1 cellular context compared by ENCODE assay signal in the genomic region with DNA sequence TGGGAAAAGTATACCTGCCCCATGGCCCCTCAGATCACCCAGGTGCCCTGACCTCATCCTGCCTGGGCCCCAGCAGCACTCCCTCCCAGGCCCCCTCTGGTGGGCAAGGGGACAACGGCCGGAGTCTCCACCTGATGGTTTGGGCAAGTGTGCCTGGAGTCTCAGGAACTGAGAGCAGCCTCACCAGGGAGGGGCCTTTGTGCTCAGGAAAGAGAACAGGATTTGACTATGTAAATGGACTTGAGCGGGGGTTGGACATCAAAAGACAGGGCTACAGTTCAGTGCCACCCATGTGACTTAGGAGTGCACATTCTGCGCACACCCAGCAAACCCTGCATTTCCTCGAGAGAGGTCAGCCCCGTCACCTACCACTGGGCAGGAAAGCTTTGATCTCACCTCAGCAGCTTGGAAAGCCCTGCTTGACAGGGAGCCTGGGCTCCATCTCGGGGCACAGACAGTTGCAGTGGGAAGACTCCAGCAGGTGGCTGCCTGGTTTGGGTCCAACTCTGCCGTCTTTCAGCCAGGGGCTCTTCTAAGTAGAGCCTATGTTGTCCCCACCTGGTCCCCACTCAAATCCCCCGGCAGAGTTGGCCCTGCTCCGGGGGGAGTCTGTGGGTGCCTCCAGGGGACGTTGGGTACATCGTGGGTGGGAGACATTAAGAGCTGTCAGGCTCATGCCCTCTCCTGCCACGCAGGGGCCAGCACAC.
TF ChIP-seq lines count a peak whose summit lies in the region.

No MANE protein-coding gene starts in this region.

TF ChIP-seq in HepG2, 621 proteins besides CTCF, POLR2A, EP300 and RAD21 (continued from another document and continues in another):
- TF ChIP-seq, protein P1, sequence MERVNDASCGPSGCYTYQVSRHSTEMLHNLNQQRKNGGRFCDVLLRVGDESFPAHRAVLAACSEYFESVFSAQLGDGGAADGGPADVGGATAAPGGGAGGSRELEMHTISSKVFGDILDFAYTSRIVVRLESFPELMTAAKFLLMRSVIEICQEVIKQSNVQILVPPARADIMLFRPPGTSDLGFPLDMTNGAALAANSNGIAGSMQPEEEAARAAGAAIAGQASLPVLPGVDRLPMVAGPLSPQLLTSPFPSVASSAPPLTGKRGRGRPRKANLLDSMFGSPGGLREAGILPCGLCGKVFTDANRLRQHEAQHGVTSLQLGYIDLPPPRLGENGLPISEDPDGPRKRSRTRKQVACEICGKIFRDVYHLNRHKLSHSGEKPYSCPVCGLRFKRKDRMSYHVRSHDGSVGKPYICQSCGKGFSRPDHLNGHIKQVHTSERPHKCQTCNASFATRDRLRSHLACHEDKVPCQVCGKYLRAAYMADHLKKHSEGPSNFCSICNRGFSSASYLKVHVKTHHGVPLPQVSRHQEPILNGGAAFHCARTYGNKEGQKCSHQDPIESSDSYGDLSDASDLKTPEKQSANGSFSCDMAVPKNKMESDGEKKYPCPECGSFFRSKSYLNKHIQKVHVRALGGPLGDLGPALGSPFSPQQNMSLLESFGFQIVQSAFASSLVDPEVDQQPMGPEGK (CRISPR knock-in tag; IDR thresholded peaks at IDR 0.05) = peak; percentile 87
- TF ChIP-seq SALL1 (CRISPR knock-in tag; IDR thresholded peaks at IDR 0.05) (peak; percentile 95), SOX6 (IDR thresholded peaks at IDR 0.05) (no peak), SOX6 (CRISPR knock-in tag; IDR thresholded peaks at IDR 0.05) (peak; percentile 95), FOXC1 (CRISPR knock-in tag; IDR thresholded peaks at IDR 0.05; ENCODE audit: borderline replicate concordance) (no peak), TAF15 (IDR thresholded peaks at IDR 0.05; ENCODE audit: low read depth, low read length, poor library complexity, severe bottlenecking) (peak; percentile 53), BRCA1 (CRISPR knock-in tag; IDR thresholded peaks at IDR 0.05) (no peak), SIX1 (CRISPR knock-in tag; IDR thresholded peaks at IDR 0.05; ENCODE audit: borderline replicate concordance) (0 out of 2 replicates have a peak, but pooled peaks have one; percentile 49), TRIM24 (CRISPR knock-in tag; IDR thresholded peaks at IDR 0.05) (no peak), ZNF569 (CRISPR knock-in tag; IDR thresholded peaks at IDR 0.05; ENCODE audit: borderline replicate concordance) (peak; percentile 69; the same call in 1 of the 2 replicates), ZNF547 (CRISPR knock-in tag; IDR thresholded peaks at IDR 0.05) (peak; percentile 91), KMT2B (CRISPR knock-in tag; IDR thresholded peaks at IDR 0.05) (peak; percentile 60), TEAD3 (CRISPR knock-in tag; optimal IDR thresholded peaks at IDR 0.05; ENCODE audit: borderline replicate concordance) (peak; percentile 89), ZFY (CRISPR knock-in tag; IDR thresholded peaks at IDR 0.05) (peak; percentile 31), ZNF383 (CRISPR knock-in tag; IDR thresholded peaks at IDR 0.05; ENCODE audit: borderline replicate concordance) (no peak), CENPX (CRISPR knock-in tag; IDR thresholded peaks at IDR 0.05) (no peak), ZNF3 (CRISPR knock-in tag; IDR thresholded peaks at IDR 0.05) (no peak), ZNF34 (CRISPR knock-in tag; IDR thresholded peaks at IDR 0.05; ENCODE audit: borderline replicate concordance) (no peak), TCF12 (IDR thresholded peaks at IDR 0.05) (no peak), TCF12 (CRISPR knock-in tag; IDR thresholded peaks at IDR 0.05) (no peak; the same call in 1 of the 2 replicates), SNRNP70 (IDR thresholded peaks at IDR 0.05; ENCODE audit: low read depth, low read length) (no peak), ZNF775 (CRISPR knock-in tag; IDR thresholded peaks at IDR 0.05; ENCODE audit: borderline replicate concordance) (no peak), BCL6 (CRISPR knock-in tag; IDR thresholded peaks at IDR 0.05) (peak; percentile 100), ZNF713 (CRISPR knock-in tag; IDR thresholded peaks at IDR 0.05) (no peak), KDM1A (CRISPR knock-in tag; IDR thresholded peaks at IDR 0.05) (0 out of 2 replicates have a peak, but pooled peaks have one; percentile 43), ZNF335 (CRISPR knock-in tag; IDR thresholded peaks at IDR 0.05) (peak; percentile 89), ZNF451 (CRISPR knock-in tag; IDR thresholded peaks at IDR 0.05) (peak; percentile 96), BORCS8-MEF2B (CRISPR knock-in tag; IDR thresholded peaks at IDR 0.05) (no peak; the same call in 1 of the 2 replicates), ZNF841 (CRISPR knock-in tag; IDR thresholded peaks at IDR 0.05; ENCODE audit: borderline replicate concordance) (no peak), TBX3 (IDR thresholded peaks at IDR 0.05; ENCODE audit: borderline replicate concordance) (peak; percentile 90; the same call in 1 of the 2 replicates), TGIF2 (CRISPR knock-in tag; IDR thresholded peaks at IDR 0.05) (peak; percentile 85; the same call in 1 of the 2 replicates), ZNF543 (CRISPR knock-in tag; IDR thresholded peaks at IDR 0.05) (no peak), KDM6A (CRISPR knock-in tag; IDR thresholded peaks at IDR 0.05; ENCODE audit: low read depth) (peak; percentile 52), HNRNPL (IDR thresholded peaks at IDR 0.05; ENCODE audit: low read depth, low read length) (peak; percentile 76)
- TF ChIP-seq, protein P2, sequence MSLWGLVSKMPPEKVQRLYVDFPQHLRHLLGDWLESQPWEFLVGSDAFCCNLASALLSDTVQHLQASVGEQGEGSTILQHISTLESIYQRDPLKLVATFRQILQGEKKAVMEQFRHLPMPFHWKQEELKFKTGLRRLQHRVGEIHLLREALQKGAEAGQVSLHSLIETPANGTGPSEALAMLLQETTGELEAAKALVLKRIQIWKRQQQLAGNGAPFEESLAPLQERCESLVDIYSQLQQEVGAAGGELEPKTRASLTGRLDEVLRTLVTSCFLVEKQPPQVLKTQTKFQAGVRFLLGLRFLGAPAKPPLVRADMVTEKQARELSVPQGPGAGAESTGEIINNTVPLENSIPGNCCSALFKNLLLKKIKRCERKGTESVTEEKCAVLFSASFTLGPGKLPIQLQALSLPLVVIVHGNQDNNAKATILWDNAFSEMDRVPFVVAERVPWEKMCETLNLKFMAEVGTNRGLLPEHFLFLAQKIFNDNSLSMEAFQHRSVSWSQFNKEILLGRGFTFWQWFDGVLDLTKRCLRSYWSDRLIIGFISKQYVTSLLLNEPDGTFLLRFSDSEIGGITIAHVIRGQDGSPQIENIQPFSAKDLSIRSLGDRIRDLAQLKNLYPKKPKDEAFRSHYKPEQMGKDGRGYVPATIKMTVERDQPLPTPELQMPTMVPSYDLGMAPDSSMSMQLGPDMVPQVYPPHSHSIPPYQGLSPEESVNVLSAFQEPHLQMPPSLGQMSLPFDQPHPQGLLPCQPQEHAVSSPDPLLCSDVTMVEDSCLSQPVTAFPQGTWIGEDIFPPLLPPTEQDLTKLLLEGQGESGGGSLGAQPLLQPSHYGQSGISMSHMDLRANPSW (CRISPR knock-in tag; IDR thresholded peaks at IDR 0.05; ENCODE audit: borderline replicate concordance) = peak; percentile 52; the same call in 1 of the 2 replicates
- TF ChIP-seq, protein P3, sequence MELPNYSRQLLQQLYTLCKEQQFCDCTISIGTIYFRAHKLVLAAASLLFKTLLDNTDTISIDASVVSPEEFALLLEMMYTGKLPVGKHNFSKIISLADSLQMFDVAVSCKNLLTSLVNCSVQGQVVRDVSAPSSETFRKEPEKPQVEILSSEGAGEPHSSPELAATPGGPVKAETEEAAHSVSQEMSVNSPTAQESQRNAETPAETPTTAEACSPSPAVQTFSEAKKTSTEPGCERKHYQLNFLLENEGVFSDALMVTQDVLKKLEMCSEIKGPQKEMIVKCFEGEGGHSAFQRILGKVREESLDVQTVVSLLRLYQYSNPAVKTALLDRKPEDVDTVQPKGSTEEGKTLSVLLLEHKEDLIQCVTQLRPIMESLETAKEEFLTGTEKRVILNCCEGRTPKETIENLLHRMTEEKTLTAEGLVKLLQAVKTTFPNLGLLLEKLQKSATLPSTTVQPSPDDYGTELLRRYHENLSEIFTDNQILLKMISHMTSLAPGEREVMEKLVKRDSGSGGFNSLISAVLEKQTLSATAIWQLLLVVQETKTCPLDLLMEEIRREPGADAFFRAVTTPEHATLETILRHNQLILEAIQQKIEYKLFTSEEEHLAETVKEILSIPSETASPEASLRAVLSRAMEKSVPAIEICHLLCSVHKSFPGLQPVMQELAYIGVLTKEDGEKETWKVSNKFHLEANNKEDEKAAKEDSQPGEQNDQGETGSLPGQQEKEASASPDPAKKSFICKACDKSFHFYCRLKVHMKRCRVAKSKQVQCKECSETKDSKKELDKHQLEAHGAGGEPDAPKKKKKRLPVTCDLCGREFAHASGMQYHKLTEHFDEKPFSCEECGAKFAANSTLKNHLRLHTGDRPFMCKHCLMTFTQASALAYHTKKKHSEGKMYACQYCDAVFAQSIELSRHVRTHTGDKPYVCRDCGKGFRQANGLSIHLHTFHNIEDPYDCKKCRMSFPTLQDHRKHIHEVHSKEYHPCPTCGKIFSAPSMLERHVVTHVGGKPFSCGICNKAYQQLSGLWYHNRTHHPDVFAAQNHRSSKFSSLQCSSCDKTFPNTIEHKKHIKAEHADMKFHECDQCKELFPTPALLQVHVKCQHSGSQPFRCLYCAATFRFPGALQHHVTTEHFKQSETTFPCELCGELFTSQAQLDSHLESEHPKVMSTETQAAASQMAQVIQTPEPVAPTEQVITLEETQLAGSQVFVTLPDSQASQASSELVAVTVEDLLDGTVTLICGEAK (IDR thresholded peaks at IDR 0.05) = no peak
- TF ChIP-seq, protein P3 (CRISPR knock-in tag; IDR thresholded peaks at IDR 0.05) = peak; percentile 30
- TF ChIP-seq, protein P4, sequence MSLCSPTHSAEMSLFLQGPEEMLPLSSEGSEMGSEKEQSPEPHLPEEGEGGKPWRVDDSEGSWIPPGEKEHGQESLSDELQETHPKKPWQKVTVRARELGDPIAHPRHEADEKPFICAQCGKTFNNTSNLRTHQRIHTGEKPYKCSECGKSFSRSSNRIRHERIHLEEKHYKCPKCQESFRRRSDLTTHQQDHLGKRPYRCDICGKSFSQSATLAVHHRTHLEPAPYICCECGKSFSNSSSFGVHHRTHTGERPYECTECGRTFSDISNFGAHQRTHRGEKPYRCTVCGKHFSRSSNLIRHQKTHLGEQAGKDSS (CRISPR knock-in tag; IDR thresholded peaks at IDR 0.05; ENCODE audit: borderline replicate concordance, low read depth) = peak; percentile 45; the same call in 1 of the 2 replicates
- TF ChIP-seq, protein P5, sequence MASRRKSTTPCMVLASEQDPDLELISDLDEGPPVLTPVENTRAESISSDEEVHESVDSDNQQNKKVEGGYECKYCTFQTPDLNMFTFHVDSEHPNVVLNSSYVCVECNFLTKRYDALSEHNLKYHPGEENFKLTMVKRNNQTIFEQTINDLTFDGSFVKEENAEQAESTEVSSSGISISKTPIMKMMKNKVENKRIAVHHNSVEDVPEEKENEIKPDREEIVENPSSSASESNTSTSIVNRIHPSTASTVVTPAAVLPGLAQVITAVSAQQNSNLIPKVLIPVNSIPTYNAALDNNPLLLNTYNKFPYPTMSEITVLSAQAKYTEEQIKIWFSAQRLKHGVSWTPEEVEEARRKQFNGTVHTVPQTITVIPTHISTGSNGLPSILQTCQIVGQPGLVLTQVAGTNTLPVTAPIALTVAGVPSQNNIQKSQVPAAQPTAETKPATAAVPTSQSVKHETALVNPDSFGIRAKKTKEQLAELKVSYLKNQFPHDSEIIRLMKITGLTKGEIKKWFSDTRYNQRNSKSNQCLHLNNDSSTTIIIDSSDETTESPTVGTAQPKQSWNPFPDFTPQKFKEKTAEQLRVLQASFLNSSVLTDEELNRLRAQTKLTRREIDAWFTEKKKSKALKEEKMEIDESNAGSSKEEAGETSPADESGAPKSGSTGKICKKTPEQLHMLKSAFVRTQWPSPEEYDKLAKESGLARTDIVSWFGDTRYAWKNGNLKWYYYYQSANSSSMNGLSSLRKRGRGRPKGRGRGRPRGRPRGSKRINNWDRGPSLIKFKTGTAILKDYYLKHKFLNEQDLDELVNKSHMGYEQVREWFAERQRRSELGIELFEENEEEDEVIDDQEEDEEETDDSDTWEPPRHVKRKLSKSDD (CRISPR knock-in tag; IDR thresholded peaks at IDR 0.05; ENCODE audit: low read depth) = peak; percentile 75; the same call in 1 of the 2 replicates
- TF ChIP-seq, protein P6, sequence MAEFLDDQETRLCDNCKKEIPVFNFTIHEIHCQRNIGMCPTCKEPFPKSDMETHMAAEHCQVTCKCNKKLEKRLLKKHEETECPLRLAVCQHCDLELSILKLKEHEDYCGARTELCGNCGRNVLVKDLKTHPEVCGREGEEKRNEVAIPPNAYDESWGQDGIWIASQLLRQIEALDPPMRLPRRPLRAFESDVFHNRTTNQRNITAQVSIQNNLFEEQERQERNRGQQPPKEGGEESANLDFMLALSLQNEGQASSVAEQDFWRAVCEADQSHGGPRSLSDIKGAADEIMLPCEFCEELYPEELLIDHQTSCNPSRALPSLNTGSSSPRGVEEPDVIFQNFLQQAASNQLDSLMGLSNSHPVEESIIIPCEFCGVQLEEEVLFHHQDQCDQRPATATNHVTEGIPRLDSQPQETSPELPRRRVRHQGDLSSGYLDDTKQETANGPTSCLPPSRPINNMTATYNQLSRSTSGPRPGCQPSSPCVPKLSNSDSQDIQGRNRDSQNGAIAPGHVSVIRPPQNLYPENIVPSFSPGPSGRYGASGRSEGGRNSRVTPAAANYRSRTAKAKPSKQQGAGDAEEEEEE (CRISPR knock-in tag; IDR thresholded peaks at IDR 0.05; ENCODE audit: borderline replicate concordance) = no peak; the same call in 1 of the 2 replicates
